ENCODE assay signal across 8 cellular contexts in genomic region chr1:38778521-38778920, GRCh38.
"Had no signal": no experiment of that assay in that cellular context is flagged by ENCODE, and none has a peak within 500 bp of the region (broad histone marks: within the 10 kb centered on the region; RNA-seq: fewer than 3 reads in every experiment).

No MANE protein-coding gene starts in this region.

- H3K9ac ChIP-seq: GM23248 had no signal

- H3K27ac ChIP-seq: GM23248, HL-60 had no signal

- DNase-seq: GM23248, GOT3, H7, KG1 had no signal

- H2AFZ ChIP-seq: GM23248 had no signal

- FAIRE-seq: HepG2 had no signal

- H3K4me3 ChIP-seq: GM23248, HAP-1 had no signal

- H3K36me3 ChIP-seq: HAP-1 had no signal

- H3K4me1 ChIP-seq: HAP-1 had no signal

- H3K9me3 ChIP-seq: HAP-1 had no signal

- ATAC-seq: HCT116, HepG2 had no signal
